35 cellular contexts compared by ENCODE assay signal in the genomic region with DNA sequence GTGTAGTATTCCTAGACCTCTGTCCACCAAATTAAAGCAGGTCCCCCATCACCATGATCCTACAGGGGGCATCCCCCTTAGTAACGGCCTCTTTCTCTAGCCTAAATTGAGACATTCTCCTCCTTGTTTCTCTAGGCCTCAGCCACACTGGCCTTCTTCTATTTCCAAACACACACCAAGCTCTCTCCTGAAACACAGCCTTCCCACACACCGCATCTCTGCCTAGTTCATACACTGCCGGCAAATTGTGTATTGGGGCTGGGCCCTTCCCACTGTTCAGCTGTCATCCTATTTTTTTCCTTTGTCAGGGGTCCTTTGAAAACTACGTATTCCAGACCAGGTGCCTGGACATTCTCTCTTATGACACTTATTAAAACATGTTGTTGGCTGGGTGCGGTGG. TPM values are rescaled to one million over a fixed set of nuclear protein-coding genes. Genes with fewer than 3 reads are reported as not detected.
"Had no signal": no experiment of that assay in that cellular context is flagged by ENCODE, and none has a peak within 500 bp of the region (broad histone marks: within the 10 kb centered on the region; RNA-seq: fewer than 3 reads in every experiment).

No MANE protein-coding gene starts in this region.

- H3K27me3 Mint-ChIP-seq: activated naive CD4-positive, alpha-beta T cell treated with anti-CD3 and anti-CD28 coated beads, Interleukin-2, amount 50 U/mL, for 24 hours had no signal

- ATAC-seq: activated CD4-positive, alpha-beta T cell treated with anti-CD3 and anti-CD28 coated beads for 36 hours; activated CD8-positive, alpha-beta T cell treated with anti-CD3 and anti-CD28 coated beads for 36 hours; activated naive CD8-positive, alpha-beta T cell treated with anti-CD3 and anti-CD28 coated beads, Interleukin-2, amount 50 U/mL, for 24 hours; activated T-cell treated with anti-CD3 and anti-CD28 coated beads, Interleukin-2, amount 50 U/mL, for 4 hours; body of pancreas; effector memory CD8-positive, alpha-beta T cell; gastroesophageal sphincter; T-helper 17 cell had no signal

- H3K36me3 Mint-ChIP-seq: activated naive CD4-positive, alpha-beta T cell treated with anti-CD3 and anti-CD28 coated beads, Interleukin-2, amount 50 U/mL, for 24 hours; activated naive CD8-positive, alpha-beta T cell treated with anti-CD3 and anti-CD28 coated beads for 36 hours had no signal

- H3K4me1 ChIP-seq: adrenal gland, body of pancreas, esophagus squamous epithelium, gastroesophageal sphincter had no signal

- H3K4me3 Mint-ChIP-seq: activated CD4-positive, alpha-beta T cell treated with anti-CD3 and anti-CD28 coated beads for 36 hours; activated CD4-positive, alpha-beta T cell treated with anti-CD3 and anti-CD28 coated beads, Interleukin-2, amount 10 ng/mL, durations not matched to agents 24 days and 14 days; activated CD8-positive, alpha-beta T cell treated with anti-CD3 and anti-CD28 coated beads for 36 hours; activated naive CD4-positive, alpha-beta T cell treated with anti-CD3 and anti-CD28 coated beads for 36 hours; activated naive CD4-positive, alpha-beta T cell treated with anti-CD3 and anti-CD28 coated beads, Interleukin-2, amount 50 U/mL, for 24 hours; activated naive CD8-positive, alpha-beta T cell treated with anti-CD3 and anti-CD28 coated beads for 36 hours; activated naive CD8-positive, alpha-beta T cell treated with anti-CD3 and anti-CD28 coated beads, Interleukin-2, amount 50 U/mL, for 24 hours; activated T-cell treated with anti-CD3 and anti-CD28 coated beads, Interleukin-2, amount 50 U/mL, for 4 hours; effector memory CD8-positive, alpha-beta T cell; T-helper 17 cell had no signal

- H3K27me3 ChIP-seq: adrenal gland, body of pancreas had no signal

- H3K36me3 ChIP-seq: adrenal gland, esophagus squamous epithelium, gastroesophageal sphincter had no signal

- H3K27ac ChIP-seq: adrenal gland, body of pancreas, epithelial cell of prostate, esophagus squamous epithelium, gastroesophageal sphincter had no signal

- H3K9me3 Mint-ChIP-seq: activated CD4-positive, alpha-beta T cell treated with anti-CD3 and anti-CD28 coated beads, Interleukin-2, amount 10 ng/mL, durations not matched to agents 24 days and 14 days; activated CD8-positive, alpha-beta T cell treated with anti-CD3 and anti-CD28 coated beads for 36 hours; activated naive CD4-positive, alpha-beta T cell treated with anti-CD3 and anti-CD28 coated beads for 36 hours; activated naive CD4-positive, alpha-beta T cell treated with anti-CD3 and anti-CD28 coated beads, Interleukin-2, amount 50 U/mL, for 24 hours; activated naive CD8-positive, alpha-beta T cell treated with anti-CD3 and anti-CD28 coated beads for 36 hours; activated naive CD8-positive, alpha-beta T cell treated with anti-CD3 and anti-CD28 coated beads, Interleukin-2, amount 50 U/mL, for 24 hours; activated T-cell treated with anti-CD3 and anti-CD28 coated beads, Interleukin-2, amount 50 U/mL, for 4 hours; activated T-helper 2 cell treated with anti-CD3 and anti-CD28 coated beads, Interferon-gamma antibody, Interleukin-2, Interleukin-4, amounts not matched to agents 10 μg/mL and 5 μg/mL and 100 μg/mL, durations not matched to agents 14 hours and 24 hours and 36 hours; effector memory CD8-positive, alpha-beta T cell had no signal

- H3K9me3 ChIP-seq: adrenal gland, body of pancreas, esophagus squamous epithelium, gastroesophageal sphincter had no signal

- H3K27ac Mint-ChIP-seq: activated CD4-positive, alpha-beta T cell treated with anti-CD3 and anti-CD28 coated beads for 36 hours; activated CD4-positive, alpha-beta T cell treated with anti-CD3 and anti-CD28 coated beads, Interleukin-2, amount 10 ng/mL, durations not matched to agents 24 days and 14 days; activated CD8-positive, alpha-beta T cell treated with anti-CD3 and anti-CD28 coated beads for 36 hours; activated naive CD4-positive, alpha-beta T cell treated with anti-CD3 and anti-CD28 coated beads for 36 hours; activated naive CD4-positive, alpha-beta T cell treated with anti-CD3 and anti-CD28 coated beads, Interleukin-2, amount 50 U/mL, for 24 hours; activated naive CD8-positive, alpha-beta T cell treated with anti-CD3 and anti-CD28 coated beads for 36 hours; activated T-helper 2 cell treated with anti-CD3 and anti-CD28 coated beads, Interferon-gamma antibody, Interleukin-2, Interleukin-4, amounts not matched to agents 10 μg/mL and 5 μg/mL and 100 μg/mL, durations not matched to agents 14 hours and 24 hours and 36 hours; effector memory CD8-positive, alpha-beta T cell; T-helper 17 cell had no signal

- H3K4me3 ChIP-seq: adrenal gland, body of pancreas, esophagus squamous epithelium, gastroesophageal sphincter had no signal

- DNase-seq: activated CD4-positive, alpha-beta T cell treated with anti-CD3 and anti-CD28 coated beads for 36 hours; activated CD4-positive, alpha-beta T cell treated with anti-CD3 and anti-CD28 coated beads, Interleukin-2, amount 10 ng/mL, durations not matched to agents 24 days and 14 days; activated CD4-positive, alpha-beta T cell treated with anti-CD3 and anti-CD28 coated beads, Interleukin-2, amount 50 U/mL, for 48 hours; activated CD4-positive, CD25-positive, alpha-beta regulatory T cell; activated CD4-positive, CD25-positive, alpha-beta regulatory T cell treated with anti-CD3 and anti-CD28 coated beads, Interleukin-2, amount 50 U/mL, for 72 hours; activated CD8-positive, alpha-beta memory T cell treated with anti-CD3 and anti-CD28 coated beads for 24 hours; activated CD8-positive, alpha-beta T cell treated with anti-CD3 and anti-CD28 coated beads for 36 hours; activated effector memory CD4-positive, alpha-beta T cell treated with anti-CD3 and anti-CD28 coated beads, Interleukin-2, amount 50 U/mL, for 16 hours; activated naive CD4-positive, alpha-beta T cell treated with anti-CD3 and anti-CD28 coated beads for 36 hours; activated naive CD8-positive, alpha-beta T cell treated with anti-CD3 and anti-CD28 coated beads for 36 hours; activated naive CD8-positive, alpha-beta T cell treated with anti-CD3 and anti-CD28 coated beads, Interleukin-2, amount 50 U/mL, for 24 hours; activated T-cell treated with anti-CD3 and anti-CD28 coated beads, Interleukin-2, amount 50 U/mL, for 4 hours; amygdala; aorta; body of pancreas; caudate nucleus; cortex of kidney; dermis blood vessel endothelial cell; effector CD4-positive, alpha-beta T cell; effector memory CD8-positive, alpha-beta T cell; esophagus squamous epithelium; foreskin melanocyte; T-helper 1 cell; T-helper 17 cell had no signal

- H3K4me1 Mint-ChIP-seq: activated naive CD4-positive, alpha-beta T cell treated with anti-CD3 and anti-CD28 coated beads, Interleukin-2, amount 50 U/mL, for 24 hours; activated naive CD8-positive, alpha-beta T cell treated with anti-CD3 and anti-CD28 coated beads, Interleukin-2, amount 50 U/mL, for 24 hours had no signal

RNA-seq across cellular contexts. Expression of gene VPREB1, which starts 11.5 kb away (rescaled TPM):
- total RNA-seq: activated CD4-positive, alpha-beta T cell treated with anti-CD3 and anti-CD28 coated beads for 36 hours; activated CD4-positive, alpha-beta T cell treated with anti-CD3 and anti-CD28 coated beads, Interleukin-2, amount 10 ng/mL, durations not matched to agents 24 days and 14 days; activated CD8-positive, alpha-beta T cell treated with anti-CD3 and anti-CD28 coated beads for 36 hours; activated naive CD4-positive, alpha-beta T cell treated with anti-CD3 and anti-CD28 coated beads for 36 hours; activated naive CD8-positive, alpha-beta T cell treated with anti-CD3 and anti-CD28 coated beads for 36 hours; activated T-cell treated with anti-CD3 and anti-CD28 coated beads, Interleukin-2, amount 50 U/mL, for 4 hours; activated T-helper 2 cell treated with anti-CD3 and anti-CD28 coated beads, Interferon-gamma antibody, Interleukin-2, Interleukin-4, amounts not matched to agents 10 μg/mL and 5 μg/mL and 100 μg/mL, durations not matched to agents 14 hours and 24 hours and 36 hours; adrenal gland; aorta; body of pancreas; chondrocyte; dermis blood vessel endothelial cell; endothelial cell of umbilical vein; esophagus squamous epithelium; fibroblast of lung; fibroblast of villous mesenchyme; gastroesophageal sphincter; glomerular endothelial cell; T-helper 17 cell had no signal
- polyA plus RNA-seq: adrenal gland, aorta, endothelial cell of umbilical vein, esophagus, fibroblast of lung had no signal
